In genomic region chr11:68039526-68040086, GRCh38 we compare ENCODE assay signal across 8 cellular contexts. TPM values are rescaled to one million over a fixed set of nuclear protein-coding genes. Genes with fewer than 3 reads are reported as not detected.
A peak's percentile ranks its signal among the peaks of the same experiment; 100 is the strongest.
DNase-seq lines count a peak whose midpoint lies in the region; ATAC-seq, FAIRE-seq and TF ChIP-seq lines count a peak whose summit lies in the region.

No MANE protein-coding gene starts in this region.

- H3K9ac ChIP-seq in H9 (ENCODE audit: extremely low read depth, insufficient read length, low read length), result no peak overlapping the region
- peak overlapping the region; percentile 79 for H3K9ac ChIP-seq in GM12878 (ENCODE audit: control insufficient read depth, insufficient read depth, low read length)

- intact Hi-C loops in GM12878 (cut with micrococcal nuclease; ENCODE audit: unreplicated experiment), result loop anchor here (5.0 kb wide), 1 partner anchor 37 kb away; the partner anchor contains the start of gene UNC93B1

- H3K14ac ChIP-seq in H9 (ENCODE audit: insufficient read depth, low read length), result no peak overlapping the region

- H3K23me2 ChIP-seq in H9 (ENCODE audit: insufficient read length, low read depth, low read length, poor library complexity, severe bottlenecking), result no peaks in the 10 kb centered on the region

- TF ChIP-seq RAD21 in GM12878 (IDR thresholded peaks at IDR 0.05; ENCODE audit: insufficient read depth, low read depth, low read length), result no peak

- H3K4me1 Mint-ChIP-seq in H9 (peaks cover 7 to 9% of the 10 kb centered on the region in 2 experiments), mesothelial cell of epicardium (peaks cover 8% of the 10 kb centered on the region)

- WGBS in H9 (ENCODE audit: extremely low coverage, insufficient read length, low lambda C conversion rate), result no CpG with 5 or more reads among the region's 10 CpGs
- WGBS in GM12878 (ENCODE audit: insufficient coverage, insufficient replicate concordance, low lambda C conversion rate, missing lambda C conversion rate), result under 1% methylated on average over 8 of the region's 10 CpGs

- H2BK15ac ChIP-seq in H9 (ENCODE audit: low read depth, low read length), result no peak overlapping the region

- SMC1A ChIA-PET in GM12878 (lab: Charles Lee; ENCODE audit: uncharacterized antibody, unreplicated experiment), result interaction anchor here (0.9 to 3.0 kb wide), 7 partner anchors 9 to 165 kb away, joined by 3 to 19 read pairs (median 4); partner anchors contain the start of gene NDUFS8

- TF ChIP-seq EP300 in GM12878 (IDR thresholded peaks at IDR 0.05; ENCODE audit: borderline replicate concordance in 1 of 2, control insufficient read depth in 1 of 2, low read depth in 2 of 2, low read length in 2 of 2), result no peak

- peak overlapping the region in 2 of 3 experiments; percentile 72 to 92; a peak in 2 of 7 replicates for H3K27ac Mint-ChIP-seq in H9
- H3K27ac Mint-ChIP-seq in mesothelial cell of epicardium, result peak overlapping the region; percentile 91

- no peak overlapping the region for H2AK5ac ChIP-seq in H9 (ENCODE audit: insufficient read length, low read length)

- H3K79me2 ChIP-seq in ACC112 (ENCODE audit: control insufficient read depth, insufficient read depth, low read length, unreplicated experiment) (peaks cover 50% of the 10 kb centered on the region), H9 (ENCODE audit: insufficient read depth, low read length) (no peaks in the 10 kb centered on the region), GM12878 (ENCODE audit: control insufficient read depth, insufficient read depth, low read length) (peaks cover 46% of the 10 kb centered on the region)

- H3K36me3 Mint-ChIP-seq in H9 (ENCODE audit: insufficient read depth in 1 of 3, low read depth in 3 of 3), result peaks cover 0 to 10% (median under 1%) of the 10 kb centered on the region in 3 experiments; a peak in 2 of 7 replicates
- no peaks in the 10 kb centered on the region for H3K36me3 Mint-ChIP-seq in mesothelial cell of epicardium

- TF ChIP-seq POLR2A in GM12878 (IDR thresholded peaks at IDR 0.05; ENCODE audit: low read depth, low read length), result no peak

- H3K4me3 ChIP-seq in ACC112 (ENCODE audit: low read depth, low read length) (peak overlapping the region; percentile 88), GM12878 (peak overlapping the region; percentile 99)

- peak overlapping the region; percentile 12 for H3K4me2 ChIP-seq in H9 (ENCODE audit: insufficient read depth, insufficient read length, low read length)
- peak overlapping the region; percentile 84 for H3K4me2 ChIP-seq in GM12878 (ENCODE audit: control insufficient read depth, insufficient read depth)

- DNase-seq in H9 (no peak), GM12878 (ENCODE audit: low read depth, low spot score) (no peak), mesothelial cell of epicardium (ENCODE audit: low spot score in 2 of 2, unreplicated experiment in 2 of 2) (no peak), epidermal melanocyte (ENCODE audit: insufficient read length, low spot score) (no peak), amygdala (lab: John Stamatoyannopoulos, UW) (no peak), SHP77 (lab: John Stamatoyannopoulos, UW) (no peak), T-helper 9 cell (no peak)

- H3K4me1 ChIP-seq in ACC112 (ENCODE audit: control insufficient read depth, insufficient read depth, low read length, unreplicated experiment) (peaks cover 19% of the 10 kb centered on the region), H9 (ENCODE audit: insufficient read depth, low read length) (no peaks in the 10 kb centered on the region; the same call in 1 of the 2 replicates), GM12878 (ENCODE audit: control insufficient read depth, insufficient read depth, low read length) (peaks cover 13% of the 10 kb centered on the region)

- FAIRE-seq in GM12878 (lab: Jason Lieb, UNC), result peak; percentile 35

- in situ Hi-C loops in GM12878 (cut with MboI), result no loop called here

- RAD21 ChIA-PET in GM12878 (lab: Charles Lee; ENCODE audit: unreplicated experiment), result interaction anchor here (0.6 to 4.3 kb wide), 5 partner anchors 33 to 773 kb away, joined by 3 to 23 read pairs (median 4); no protein-coding TSS in a partner anchor

- peak; percentile 16 for ATAC-seq in GM12878

- H3K27me3 Mint-ChIP-seq in H9 (ENCODE audit: low read depth) (no peaks in the 10 kb centered on the region), mesothelial cell of epicardium (ENCODE audit: low read depth) (no peaks in the 10 kb centered on the region)

- H3K79me1 ChIP-seq in H9 (ENCODE audit: insufficient read depth, low read depth, low read length, poor library complexity, severe bottlenecking), result no peaks in the 10 kb centered on the region

- H3K56ac ChIP-seq in H9 (ENCODE audit: insufficient read length, low read depth, low read length), result no peak overlapping the region

- no peak overlapping the region for H2AFZ ChIP-seq in ACC112 (ENCODE audit: low read length, unreplicated experiment)
- H2AFZ ChIP-seq in H9 (ENCODE audit: low read length), result no peak overlapping the region
- peak overlapping the region; percentile 5; the same call in 1 of the 2 replicates for H2AFZ ChIP-seq in GM12878 (ENCODE audit: control insufficient read depth, low read depth, low read length)

- H4K8ac ChIP-seq in H9 (replicated peaks; ENCODE audit: insufficient read length, low read depth, low read length), result no peak overlapping the region

- no peak overlapping the region for H3K4ac ChIP-seq in H9 (ENCODE audit: low read depth, low read length)

- H3K36me3 ChIP-seq in ACC112 (ENCODE audit: insufficient read depth, low read length) (no peaks in the 10 kb centered on the region; the same call in 1 of the 2 replicates), GM12878 (ENCODE audit: control insufficient read depth in 2 of 2, insufficient read depth in 2 of 2, low read length in 1 of 2) (peaks cover 6 to 19% of the 10 kb centered on the region in 2 experiments; a peak in 3 of 4 replicates)

- TSS peak; percentile 69 for BruUV-seq in GM12878 (replicated peaks; lab: Mats Ljungman, UMichigan)

- TF ChIP-seq CTCF in H9 (conservative IDR thresholded peaks at IDR 0.05), result no peak
- no peak for TF ChIP-seq CTCF in GM12878 (IDR thresholded peaks at IDR 0.05 in 2 of 3, conservative IDR thresholded peaks at IDR 0.05 in 1 of 3; ENCODE audit: control insufficient read depth in 2 of 3, extremely low read depth in 1 of 3, insufficient read depth in 1 of 3, low read depth in 3 of 3, low read length in 3 of 3)
- no peak for TF ChIP-seq CTCF in mesothelial cell of epicardium (IDR thresholded peaks at IDR 0.05; ENCODE audit: unreplicated experiment)

- H4K5ac ChIP-seq in H9 (ENCODE audit: insufficient read length, low read depth, low read length), result no peak overlapping the region

- no peaks in the 10 kb centered on the region for H3K27me3 ChIP-seq in ACC112 (ENCODE audit: insufficient read depth, low read length)
- H3K27me3 ChIP-seq in H9 (ENCODE audit: insufficient read depth, low read length), result no peaks in the 10 kb centered on the region
- no peaks in the 10 kb centered on the region for H3K27me3 ChIP-seq in GM12878 (replicated peaks in 1 of 2; ENCODE audit: control insufficient read depth in 2 of 2, insufficient read depth in 2 of 2, low read length in 1 of 2)

- no peaks in the 10 kb centered on the region for H3K9me3 Mint-ChIP-seq in H9
- no peaks in the 10 kb centered on the region for H3K9me3 Mint-ChIP-seq in mesothelial cell of epicardium

- no peak overlapping the region for H2BK5ac ChIP-seq in H9 (ENCODE audit: insufficient read length, low read length)

- no peak overlapping the region for H2BK12ac ChIP-seq in H9 (ENCODE audit: insufficient read length, low read depth, low read length)

- H2BK20ac ChIP-seq in H9 (ENCODE audit: low read depth, low read length, poor library complexity, severe bottlenecking), result no peak overlapping the region

- H3K23ac ChIP-seq in H9 (ENCODE audit: insufficient read length, low read depth, low read length), result no peak overlapping the region

- POLR2A ChIA-PET in GM12878 (lab: Charles Lee), result interaction anchor here (0.6 to 3.4 kb wide), 14 partner anchors 9 to 1772 kb away, joined by 3 to 21 read pairs (median 3); partner anchors contain the start of genes C11orf24 and NDUFS8

- H4K91ac ChIP-seq in H9 (ENCODE audit: insufficient read length, low read depth, low read length), result no peak overlapping the region

- no peaks in the 10 kb centered on the region for H3K9me3 ChIP-seq in H9 (ENCODE audit: control insufficient read depth, low read depth, low read length)
- H3K9me3 ChIP-seq in GM12878 (replicated peaks; ENCODE audit: control insufficient read depth, insufficient read depth, low read length), result no peaks in the 10 kb centered on the region

- CTCF ChIA-PET in GM12878 (lab: Yijun Ruan, JAX), result interaction anchor here (0.8 to 1.6 kb wide), 4 partner anchors 79 to 218 kb away, joined by 3 to 7 read pairs (median 4); no protein-coding TSS in a partner anchor

- no peak overlapping the region for H2BK120ac ChIP-seq in H9 (ENCODE audit: low read depth, low read length, poor library complexity, severe bottlenecking)

- H3K18ac ChIP-seq in H9 (ENCODE audit: insufficient read length, low read depth, low read length), result no peak overlapping the region

- H3T11ph ChIP-seq in H9 (ENCODE audit: low read length), result no peak overlapping the region

- peak overlapping the region; percentile 82 for H3K27ac ChIP-seq in ACC112 (ENCODE audit: low read depth, low read length)
- H3K27ac ChIP-seq in H9 (ENCODE audit: insufficient read length, low read depth, low read length), result no peak overlapping the region
- peak overlapping the region; percentile 91 for H3K27ac ChIP-seq in GM12878 (ENCODE audit: control insufficient read depth, insufficient read depth)

- H4K20me1 ChIP-seq in H9 (ENCODE audit: control insufficient read depth, insufficient read depth, insufficient read length) (no peaks in the 10 kb centered on the region), GM12878 (ENCODE audit: control insufficient read depth, insufficient read depth) (no peaks in the 10 kb centered on the region; the same call in 1 of the 2 replicates)

- H3K4me3 Mint-ChIP-seq in H9 (peak overlapping the region; percentile 49 to 66), mesothelial cell of epicardium (peak overlapping the region; percentile 57)

RNA-seq across cellular contexts. Expression of gene TCIRG1, which starts 0.8 kb away (rescaled TPM):
- total RNA-seq in H9 (2021) (24.4 and 27.1 TPM in 2 replicates), GM12878 (2014; rRNA removed) (143 and 166 TPM in 2 replicates), GM12878 (2014; rRNA removed; fragmentation: Illumina TruSeq; extraction: Trizol) (18.9 and 20.4 TPM in 2 replicates), GM12878 (2021) (173 and 179 TPM in 2 replicates), mesothelial cell of epicardium (60.0 to 63.4 TPM (median 60.5 TPM) in 3 replicates)
- 287 and 325 TPM in 2 replicates for total RNA-seq in GM12878 (2013; cell fraction: nucleolus; rRNA removed)
- 40.2 TPM for polyA plus RNA-seq in GM12878 (2011; ENCODE audit: low read depth)
- polyA plus RNA-seq in GM12878 (2011; rRNA removed) (20.8 and 51.2 TPM in 2 replicates), GM12878 (2014; fragmentation: Illumina TruSeq; extraction: Trizol) (3.0 and 18.6 TPM in 2 replicates), GM12878 (2014; fragmentation: Nextera tagmentation; extraction: Ambion mirVana) (1 to 10 TPM in 1 of 2 experiments, under 1 TPM in 1; 0.76 to 7.5 TPM), GM12878 (2014; rRNA removed) (218 and 238 TPM in 2 replicates), GM12878 (2016; fragmentation: Nextera tagmentation; extraction: Ambion mirVana) (100 to 1,000 TPM; 124 to 148 TPM)
- polyA plus RNA-seq in GM12878 (2011; cell fraction: cytosol; rRNA removed), result 73.7 and 130 TPM in 2 replicates
- polyA plus RNA-seq in GM12878 (2011; cell fraction: nucleus; rRNA removed), result 2,133 and 2,164 TPM in 2 replicates
- polyA plus RNA-seq in GM12878 (2012), result 133 and 152 TPM in 2 replicates
- 36.7 and 83.1 TPM in 2 replicates for polyA minus RNA-seq in GM12878 (2011; rRNA and poly(A)+ RNA removed)
- polyA minus RNA-seq in GM12878 (2011; cell fraction: cytosol; rRNA and poly(A)+ RNA removed), result 30.3 and 36.8 TPM in 2 replicates
- 200 and 263 TPM in 2 replicates for polyA minus RNA-seq in GM12878 (2011; cell fraction: nucleus; rRNA and poly(A)+ RNA removed)

RNA-seq across cellular contexts. Expression of gene NDUFS8, which starts 9.1 kb away (rescaled TPM):
- 213 and 214 TPM in 2 replicates for total RNA-seq in H9 (2021)
- total RNA-seq in GM12878 (2013; cell fraction: nucleolus; rRNA removed), result 26.5 and 35.4 TPM in 2 replicates
- total RNA-seq in GM12878 (2014; rRNA removed), result 224 and 238 TPM in 2 replicates
- total RNA-seq in GM12878 (2014; rRNA removed; fragmentation: Illumina TruSeq; extraction: Trizol), result 67.9 and 69.2 TPM in 2 replicates
- total RNA-seq in GM12878 (2021), result 169 and 176 TPM in 2 replicates
- 53.0 TPM for polyA plus RNA-seq in GM12878 (2011; ENCODE audit: low read depth)
- 17.7 and 41.5 TPM in 2 replicates for polyA plus RNA-seq in GM12878 (2011; rRNA removed)
- 87.4 and 156 TPM in 2 replicates for polyA plus RNA-seq in GM12878 (2011; cell fraction: cytosol; rRNA removed)
- 97.0 and 109 TPM in 2 replicates for polyA plus RNA-seq in GM12878 (2011; cell fraction: nucleus; rRNA removed)
- polyA plus RNA-seq in GM12878 (2012), result 86.6 and 93.3 TPM in 2 replicates
- 13.1 and 44.4 TPM in 2 replicates for polyA plus RNA-seq in GM12878 (2014; fragmentation: Illumina TruSeq; extraction: Trizol)
- 10 to 100 TPM; 17.6 to 71.2 TPM for polyA plus RNA-seq in GM12878 (2014; fragmentation: Nextera tagmentation; extraction: Ambion mirVana)
- polyA plus RNA-seq in GM12878 (2014; rRNA removed), result 214 and 239 TPM in 2 replicates
- 100 to 1,000 TPM; 300 to 308 TPM for polyA plus RNA-seq in GM12878 (2016; fragmentation: Nextera tagmentation; extraction: Ambion mirVana)
- polyA minus RNA-seq in GM12878 (2011; rRNA and poly(A)+ RNA removed), result 41.8 and 80.4 TPM in 2 replicates
- 42.0 and 51.3 TPM in 2 replicates for polyA minus RNA-seq in GM12878 (2011; cell fraction: cytosol; rRNA and poly(A)+ RNA removed)
- 30.9 and 54.5 TPM in 2 replicates for polyA minus RNA-seq in GM12878 (2011; cell fraction: nucleus; rRNA and poly(A)+ RNA removed)
- total RNA-seq in mesothelial cell of epicardium, result 125 to 140 TPM (median 132 TPM) in 3 replicates

RNA-seq across cellular contexts. Expression of gene ALDH3B1, which starts 29.5 kb away (rescaled TPM):
- not detected in 2 replicates for total RNA-seq in H9 (2021)
- total RNA-seq in GM12878 (2013; cell fraction: nucleolus; rRNA removed), result not detected in 2 replicates
- total RNA-seq in GM12878 (2014; rRNA removed), result 0.17 and 0.60 TPM in 2 replicates
- total RNA-seq in GM12878 (2014; rRNA removed; fragmentation: Illumina TruSeq; extraction: Trizol), result 0.18 TPM in 1 of 2 replicates, not detected in the other
- total RNA-seq in GM12878 (2021), result 0.32 TPM in 1 of 2 replicates, not detected in the other
- polyA plus RNA-seq in GM12878 (2011; ENCODE audit: low read depth), result not detected
- not detected in 2 replicates for polyA plus RNA-seq in GM12878 (2011; rRNA removed)
- polyA plus RNA-seq in GM12878 (2011; cell fraction: cytosol; rRNA removed), result 0.01 TPM in 1 of 2 replicates, not detected in the other
- not detected in 2 replicates for polyA plus RNA-seq in GM12878 (2011; cell fraction: nucleus; rRNA removed)
- polyA plus RNA-seq in GM12878 (2012), result 0.13 and 0.14 TPM in 2 replicates
- 0.04 TPM in 1 of 2 replicates, not detected in the other for polyA plus RNA-seq in GM12878 (2014; fragmentation: Illumina TruSeq; extraction: Trizol)
- polyA plus RNA-seq in GM12878 (2014; fragmentation: Nextera tagmentation; extraction: Ambion mirVana), result under 1 TPM; 0.03 to 0.13 TPM
- polyA plus RNA-seq in GM12878 (2014; rRNA removed), result 0.19 and 0.23 TPM in 2 replicates
- polyA plus RNA-seq in GM12878 (2016; fragmentation: Nextera tagmentation; extraction: Ambion mirVana), result under 1 TPM in 1 of 2 experiments, not detected in 1; 0.37 TPM
- polyA minus RNA-seq in GM12878 (2011; rRNA and poly(A)+ RNA removed), result not detected in 2 replicates
- polyA minus RNA-seq in GM12878 (2011; cell fraction: cytosol; rRNA and poly(A)+ RNA removed), result 0.94 and 1.0 TPM in 2 replicates
- 0.12 and 0.29 TPM in 2 replicates for polyA minus RNA-seq in GM12878 (2011; cell fraction: nucleus; rRNA and poly(A)+ RNA removed)
- 1.4 to 1.8 TPM (median 1.7 TPM) in 3 replicates for total RNA-seq in mesothelial cell of epicardium

RNA-seq across cellular contexts. Expression of gene UNC93B1, which starts 35.7 kb away (rescaled TPM):
- total RNA-seq in H9 (2021) (21.7 and 23.3 TPM in 2 replicates), GM12878 (2014; rRNA removed) (61.9 and 67.8 TPM in 2 replicates), GM12878 (2014; rRNA removed; fragmentation: Illumina TruSeq; extraction: Trizol) (16.1 and 18.6 TPM in 2 replicates), GM12878 (2021) (75.6 and 79.7 TPM in 2 replicates), mesothelial cell of epicardium (19.0 to 23.7 TPM (median 20.4 TPM) in 3 replicates)
- 59.2 TPM in 2 replicates for total RNA-seq in GM12878 (2013; cell fraction: nucleolus; rRNA removed)
- polyA plus RNA-seq in GM12878 (2011; ENCODE audit: low read depth), result 29.9 TPM
- polyA plus RNA-seq in GM12878 (2011; rRNA removed) (18.5 and 41.1 TPM in 2 replicates), GM12878 (2014; fragmentation: Illumina TruSeq; extraction: Trizol) (8.1 and 25.3 TPM in 2 replicates), GM12878 (2014; fragmentation: Nextera tagmentation; extraction: Ambion mirVana) (1 to 10 TPM; 1.3 to 3.4 TPM), GM12878 (2014; rRNA removed) (73.1 and 79.9 TPM in 2 replicates), GM12878 (2016; fragmentation: Nextera tagmentation; extraction: Ambion mirVana) (10 to 100 TPM; 35.0 to 37.5 TPM)
- 38.3 and 51.7 TPM in 2 replicates for polyA plus RNA-seq in GM12878 (2011; cell fraction: cytosol; rRNA removed)
- 115 and 153 TPM in 2 replicates for polyA plus RNA-seq in GM12878 (2011; cell fraction: nucleus; rRNA removed)
- 54.8 and 57.9 TPM in 2 replicates for polyA plus RNA-seq in GM12878 (2012)
- polyA minus RNA-seq in GM12878 (2011; rRNA and poly(A)+ RNA removed), result 31.6 and 44.0 TPM in 2 replicates
- polyA minus RNA-seq in GM12878 (2011; cell fraction: cytosol; rRNA and poly(A)+ RNA removed), result 18.9 and 20.0 TPM in 2 replicates
- 24.2 and 31.8 TPM in 2 replicates for polyA minus RNA-seq in GM12878 (2011; cell fraction: nucleus; rRNA and poly(A)+ RNA removed)
